In genomic region chr11:14672635-14673034, GRCh38 we compare ENCODE assay signal across 1 cellular context.
TF ChIP-seq lines count a peak whose summit lies in the region.

No MANE protein-coding gene starts in this region.

TF ChIP-seq in IMR-90, 13 proteins besides CTCF, POLR2A, EP300 and RAD21:
- no peak for TF ChIP-seq MAFK (IDR thresholded peaks at IDR 0.05; ENCODE audit: low read depth, low read length)
- no peak for TF ChIP-seq RCOR1 (IDR thresholded peaks at IDR 0.05; ENCODE audit: insufficient replicate concordance, low read length)
- TF ChIP-seq USF2 (IDR thresholded peaks at IDR 0.05; ENCODE audit: low read depth, low read length), result no peak
- TF ChIP-seq CEBPB (IDR thresholded peaks at IDR 0.05; ENCODE audit: low read depth, low read length), result peak; percentile 53; the same call in 1 of the 2 replicates
- no peak for TF ChIP-seq CHD1 (IDR thresholded peaks at IDR 0.05; ENCODE audit: low read depth, low read length)
- no peak for TF ChIP-seq SMC3 (IDR thresholded peaks at IDR 0.05; ENCODE audit: low read depth, low read length)
- 0 out of 2 replicates have a peak, but pooled peaks have one; percentile 41 for TF ChIP-seq FOS (IDR thresholded peaks at IDR 0.05; ENCODE audit: low read depth, low read length)
- TF ChIP-seq ELK1 (IDR thresholded peaks at IDR 0.05; ENCODE audit: borderline replicate concordance, low read depth, low read length), result no peak
- no peak for TF ChIP-seq BHLHE40 (IDR thresholded peaks at IDR 0.05; ENCODE audit: low read depth, low read length)
- TF ChIP-seq MAZ (IDR thresholded peaks at IDR 0.05; ENCODE audit: borderline replicate concordance, low read depth, low read length), result no peak
TF ChIP-seq in IMR-90: peak in this region for 2.
